21 cellular contexts compared by ENCODE assay signal in genomic region chr5:140329739-140330481, GRCh38. TPM values are rescaled to one million over a fixed set of nuclear protein-coding genes. Genes with fewer than 3 reads are reported as not detected.
DNase-seq lines count a peak whose midpoint lies in the region; ATAC-seq, FAIRE-seq and TF ChIP-seq lines count a peak whose summit lies in the region.
"Had no signal": no experiment of that assay in that cellular context is flagged by ENCODE, and none has a peak within 500 bp of the region (broad histone marks: within the 10 kb centered on the region; RNA-seq: fewer than 3 reads in every experiment).

No MANE protein-coding gene starts in this region.

- peak; percentile 72 for FAIRE-seq in G401.6 (lab: Jason Lieb, UNC)
- FAIRE-seq: keratinocyte had no signal

- no peak for TF ChIP-seq CTCF in nephron progenitor cell (IDR thresholded peaks at IDR 0.05)

- peak overlapping the region; percentile 51 for H3K27ac Mint-ChIP-seq in nephron progenitor cell
- H3K27ac Mint-ChIP-seq: activated CD4-positive, alpha-beta T cell treated with anti-CD3 and anti-CD28 coated beads, Interleukin-2, amount 10 ng/mL, durations not matched to agents 24 days and 14 days; activated naive CD8-positive, alpha-beta T cell treated with anti-CD3 and anti-CD28 coated beads, Interleukin-2, amount 10 ng/mL, durations not matched to agents 7 days and 5 days; activated T-helper 17 cell treated with anti-CD3 and anti-CD28 coated beads, Interleukin-2, amount 50 U/mL, for 72 hours; natural killer cell had no signal

- intact Hi-C loops in posterior cingulate gyrus (cut with DNase I): no loop called here

- no peak for ATAC-seq in HG02588 (IDR thresholded peaks at IDR 0.05; ENCODE audit: unreplicated experiment)
- ATAC-seq: activated T-helper 17 cell treated with anti-CD3 and anti-CD28 coated beads, Interleukin-2, amount 50 U/mL, for 72 hours; foreskin keratinocyte; natural killer cell had no signal

- H3K4me3 Mint-ChIP-seq in nephron progenitor cell: no peak overlapping the region
- H3K4me3 Mint-ChIP-seq: activated CD4-positive, alpha-beta T cell treated with anti-CD3 and anti-CD28 coated beads, Interleukin-2, amount 10 ng/mL, durations not matched to agents 24 days and 14 days; activated naive CD8-positive, alpha-beta T cell treated with anti-CD3 and anti-CD28 coated beads, Interleukin-2, amount 10 ng/mL, durations not matched to agents 7 days and 5 days; activated T-helper 17 cell treated with anti-CD3 and anti-CD28 coated beads, Interleukin-2, amount 50 U/mL, for 72 hours; H9; natural killer cell had no signal

- H3K27me3 Mint-ChIP-seq in nephron progenitor cell (ENCODE audit: low read depth, poor library complexity): peaks cover 6% of the 10 kb centered on the region
- H3K27me3 Mint-ChIP-seq: activated T-helper 17 cell treated with anti-CD3 and anti-CD28 coated beads, Interleukin-2, amount 50 U/mL, for 72 hours had no signal

- H3K36me3 Mint-ChIP-seq in nephron progenitor cell (ENCODE audit: low read depth): no peaks in the 10 kb centered on the region
- H3K36me3 Mint-ChIP-seq: natural killer cell had no signal

- H3K4me1 Mint-ChIP-seq in nephron progenitor cell: peaks cover 47% of the 10 kb centered on the region
- H3K4me1 Mint-ChIP-seq: natural killer cell had no signal

- H3K9me3 Mint-ChIP-seq in nephron progenitor cell: no peaks in the 10 kb centered on the region
- H3K9me3 Mint-ChIP-seq: activated CD4-positive, alpha-beta T cell treated with anti-CD3 and anti-CD28 coated beads, Interleukin-2, amount 10 ng/mL, durations not matched to agents 24 days and 14 days; activated naive CD8-positive, alpha-beta T cell treated with anti-CD3 and anti-CD28 coated beads, Interleukin-2, amount 10 ng/mL, durations not matched to agents 7 days and 5 days; activated T-helper 17 cell treated with anti-CD3 and anti-CD28 coated beads, Interleukin-2, amount 50 U/mL, for 72 hours; H9; natural killer cell had no signal

- DNase-seq in SK-MEL-5 (ENCODE audit: low read depth, low spot score) (peak; percentile 62), glomerular endothelial cell (ENCODE audit: extremely low read depth, low read depth, low spot score) (peak; percentile 61), nephron progenitor cell (no peak), posterior cingulate gyrus (no peak), AML-193 (lab: John Stamatoyannopoulos, UW) (no peak), NCI-H128 (lab: John Stamatoyannopoulos, UW; ENCODE audit: unreplicated experiment) (no peak)
- DNase-seq: activated CD4-positive, alpha-beta T cell treated with anti-CD3 and anti-CD28 coated beads, Interleukin-2, amount 10 ng/mL, durations not matched to agents 24 days and 14 days; activated naive CD8-positive, alpha-beta T cell treated with anti-CD3 and anti-CD28 coated beads, Interleukin-2, amount 10 ng/mL, durations not matched to agents 7 days and 5 days; DMS79; foreskin keratinocyte; H9; mesendoderm; natural killer cell; NCI-H1436; NCI-H2171; SHP77; upper lobe of left lung had no signal

- in situ Hi-C loops in SK-MEL-5 (cut with HindIII; ENCODE audit: low pct_unique_long_range_greater_than_20kb, low sequenced_read_pairs): no loop called here

RNA-seq across cellular contexts. Expression of gene HBEGF, which starts 16.5 kb away (rescaled TPM):
- total RNA-seq in SK-MEL-5 (2014; rRNA removed; shearing (Covaris generic)): 12.2 and 13.4 TPM in 2 replicates
- polyA plus RNA-seq in SK-MEL-5 (2015; cell fraction: cytosol; rRNA removed): 13.7 and 15.6 TPM in 2 replicates
- 4.9 and 8.7 TPM in 2 replicates for polyA plus RNA-seq in SK-MEL-5 (2015; cell fraction: nucleus; rRNA removed)
- 59.6 and 86.3 TPM in 2 replicates for total RNA-seq in glomerular endothelial cell

RNA-seq across cellular contexts. Expression of gene PFDN1, which starts 27.0 kb away (rescaled TPM):
- total RNA-seq in SK-MEL-5 (2014; rRNA removed; shearing (Covaris generic)): 68.3 and 82.2 TPM in 2 replicates
- polyA plus RNA-seq in SK-MEL-5 (2015; cell fraction: cytosol; rRNA removed): 97.2 and 111 TPM in 2 replicates
- polyA plus RNA-seq in SK-MEL-5 (2015; cell fraction: nucleus; rRNA removed): 20.0 and 38.5 TPM in 2 replicates
- 117 and 166 TPM in 2 replicates for total RNA-seq in glomerular endothelial cell

RNA-seq across cellular contexts. Expression of gene SLC4A9, which starts 30.1 kb away (rescaled TPM):
- total RNA-seq in SK-MEL-5 (2014; rRNA removed; shearing (Covaris generic)): 0.16 and 0.18 TPM in 2 replicates
- 0.12 TPM in 1 of 2 replicates, not detected in the other for polyA plus RNA-seq in SK-MEL-5 (2015; cell fraction: cytosol; rRNA removed)
- 2.9 and 3.6 TPM in 2 replicates for polyA plus RNA-seq in SK-MEL-5 (2015; cell fraction: nucleus; rRNA removed)
- 0.06 TPM in 1 of 2 replicates, not detected in the other for total RNA-seq in glomerular endothelial cell
- total RNA-seq: activated CD4-positive, alpha-beta T cell treated with anti-CD3 and anti-CD28 coated beads, Interleukin-2, amount 10 ng/mL, durations not matched to agents 24 days and 14 days; natural killer cell had no signal

Comparison
In these comparisons a context has a peak if more than half of its experiments do, and no peak if none do; other contexts are left out.
1. DNase-seq: peak in SK-MEL-5 (single experiment) and glomerular endothelial cell (single experiment); none in nephron progenitor cell (single experiment), posterior cingulate gyrus (0 of 10), AML-193 (0 of 2) and NCI-H128 (single experiment).